8 cellular contexts compared by ENCODE assay signal in the genomic region with DNA sequence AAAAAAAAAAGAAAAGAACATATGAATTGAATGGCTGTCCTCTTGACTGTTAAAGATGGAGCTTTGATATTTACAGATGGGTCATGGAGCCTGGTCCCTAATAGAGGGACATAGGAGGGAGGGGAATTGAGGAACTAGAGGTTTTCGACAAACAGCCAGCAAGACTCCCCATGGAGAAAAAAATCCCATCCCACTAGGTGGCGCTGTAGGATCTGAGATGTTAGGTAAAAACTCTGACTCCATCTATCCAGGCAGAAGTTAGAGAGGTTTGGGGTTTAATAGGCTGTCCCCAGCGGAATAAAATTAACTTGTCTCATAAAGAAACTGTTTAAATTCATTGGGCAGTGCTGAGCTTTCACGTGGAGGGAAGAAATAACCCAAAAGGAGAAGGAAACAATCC. TPM values are rescaled to one million over a fixed set of nuclear protein-coding genes. Genes with fewer than 3 reads are reported as not detected.
DNase-seq lines count a peak whose midpoint lies in the region; ATAC-seq, FAIRE-seq and TF ChIP-seq lines count a peak whose summit lies in the region.

No MANE protein-coding gene starts in this region.

- H3F3A ChIP-seq in SU-DHL-6 (ENCODE audit: insufficient read depth): no peaks in the 10 kb centered on the region

- peaks cover 6% of the 10 kb centered on the region for H3K36me3 Mint-ChIP-seq in activated naive CD8-positive, alpha-beta T cell treated with anti-CD3 and anti-CD28 coated beads, Interleukin-2, amount 10 ng/mL, durations not matched to agents 7 days and 5 days

- H3K9ac ChIP-seq in SU-DHL-6 (ENCODE audit: low read length): no peak overlapping the region

- no peaks in the 10 kb centered on the region for H3K27me3 ChIP-seq in SU-DHL-6 (ENCODE audit: low read length)

- no peak for FAIRE-seq in GM12891 (lab: Jason Lieb, UNC)

- no peak overlapping the region for H3K4me3 ChIP-seq in SU-DHL-6 (ENCODE audit: insufficient read depth, low read length, poor library complexity, severe bottlenecking)

- POLR2A ChIA-PET in activated naive CD8-positive, alpha-beta T cell treated with anti-CD3 and anti-CD28 coated beads, Interleukin-2, amount 10 ng/mL, durations not matched to agents 7 days and 5 days (lab: Charles Lee): interaction anchor here (0.7 kb wide), 2 partner anchors 84 to 113 kb away, joined by 3 read pairs; no protein-coding TSS in a partner anchor

- H3K36me3 ChIP-seq in SU-DHL-6 (ENCODE audit: low read length): no peaks in the 10 kb centered on the region

- no peak for TF ChIP-seq POLR2A in GM12891 (IDR thresholded peaks at IDR 0.05; ENCODE audit: low read depth, low read length)

- peaks cover 14% of the 10 kb centered on the region; the same call in 1 of the 2 replicates for H3K9me3 ChIP-seq in SU-DHL-6 (ENCODE audit: insufficient read depth, low read length)

- H3K9me2 ChIP-seq in SU-DHL-6 (replicated peaks; ENCODE audit: insufficient read depth, low read length): no peaks in the 10 kb centered on the region

- H3K27ac Mint-ChIP-seq in activated naive CD8-positive, alpha-beta T cell treated with anti-CD3 and anti-CD28 coated beads, Interleukin-2, amount 10 ng/mL, durations not matched to agents 7 days and 5 days: peak overlapping the region; percentile 14

- H3K4me1 Mint-ChIP-seq in activated naive CD8-positive, alpha-beta T cell treated with anti-CD3 and anti-CD28 coated beads, Interleukin-2, amount 10 ng/mL, durations not matched to agents 7 days and 5 days: peaks cover 9% of the 10 kb centered on the region

- H4K20me1 ChIP-seq in SU-DHL-6 (ENCODE audit: low read depth, low read length): no peaks in the 10 kb centered on the region

- H3K27ac ChIP-seq in SU-DHL-6 (ENCODE audit: low read depth, low read length): no peak overlapping the region

- no peak overlapping the region for H2AFZ ChIP-seq in SU-DHL-6 (ENCODE audit: low read depth, low read length, severe bottlenecking)

- H3K4me3 Mint-ChIP-seq in activated naive CD8-positive, alpha-beta T cell treated with anti-CD3 and anti-CD28 coated beads, Interleukin-2, amount 10 ng/mL, durations not matched to agents 7 days and 5 days: no peak overlapping the region

- peaks cover 11% of the 10 kb centered on the region for H3K9me3 Mint-ChIP-seq in activated naive CD8-positive, alpha-beta T cell treated with anti-CD3 and anti-CD28 coated beads, Interleukin-2, amount 10 ng/mL, durations not matched to agents 7 days and 5 days

- H3K27me3 Mint-ChIP-seq in activated naive CD8-positive, alpha-beta T cell treated with anti-CD3 and anti-CD28 coated beads, Interleukin-2, amount 10 ng/mL, durations not matched to agents 7 days and 5 days: no peaks in the 10 kb centered on the region

- no peak overlapping the region for H3K4me2 ChIP-seq in SU-DHL-6 (ENCODE audit: low read depth, low read length, poor library complexity, severe bottlenecking)

- peak; percentile 50 for TF ChIP-seq CTCF in SU-DHL-6 (IDR thresholded peaks at IDR 0.05; ENCODE audit: insufficient read depth, low read length, poor library complexity, severe bottlenecking)

- ATAC-seq in HG03378 (IDR thresholded peaks at IDR 0.05; ENCODE audit: unreplicated experiment): peak; percentile 62
- ATAC-seq in activated naive CD8-positive, alpha-beta T cell treated with anti-CD3 and anti-CD28 coated beads, Interleukin-2, amount 10 ng/mL, durations not matched to agents 7 days and 5 days (ENCODE audit: low read depth): peak; percentile 54

- H3K79me2 ChIP-seq in SU-DHL-6 (ENCODE audit: insufficient read depth, low read length): no peaks in the 10 kb centered on the region

- peak; percentile 76 for DNase-seq in NCI-H82 (lab: John Stamatoyannopoulos, UW)
- DNase-seq in NCI-H82 treated with DMSO at 0.1 percent for 48 hours (lab: John Stamatoyannopoulos, UW; ENCODE audit: unreplicated experiment): no peak
- peak; percentile 46 for DNase-seq in activated naive CD8-positive, alpha-beta T cell treated with anti-CD3 and anti-CD28 coated beads, Interleukin-2, amount 10 ng/mL, durations not matched to agents 7 days and 5 days
- DNase-seq in hepatic stellate cell (ENCODE audit: low spot score): peak; percentile 30
- peak; percentile 68 for DNase-seq in stimulated activated CD4-positive, alpha-beta T cell treated with anti-CD3 and anti-CD28 coated beads, Interleukin-1b, Interleukin-23, amount 100 ng/mL, for 48 hours
- no peak for DNase-seq in GM12891 (ENCODE audit: insufficient read length, low spot score)

TF ChIP-seq in GM12891, 5 proteins besides CTCF, POLR2A, EP300 and RAD21:
- TF ChIP-seq PAX5 (IDR thresholded peaks at IDR 0.05; ENCODE audit: insufficient read depth, low read length, severe bottlenecking): no peak
- no peak for TF ChIP-seq POU2F2 (IDR thresholded peaks at IDR 0.05; ENCODE audit: low read depth, low read length)
- TF ChIP-seq POLR2AphosphoS5 (IDR thresholded peaks at IDR 0.05; ENCODE audit: low read depth, low read length): no peak
- TF ChIP-seq TAF1 (IDR thresholded peaks at IDR 0.05; ENCODE audit: low read depth, low read length): no peak
- no peak for TF ChIP-seq SPI1 (IDR thresholded peaks at IDR 0.05; ENCODE audit: low read depth, low read length)

RNA-seq across cellular contexts. Expression of gene HMGB2, which starts 45.9 kb away (rescaled TPM):
- 100 to 1,000 TPM; 592 to 620 TPM for total RNA-seq in activated naive CD8-positive, alpha-beta T cell treated with anti-CD3 and anti-CD28 coated beads, Interleukin-2, amount 10 ng/mL, durations not matched to agents 7 days and 5 days
- polyA plus RNA-seq in GM12891 (2012; ENCODE audit: low read depth, missing spikeins): 327 TPM

Comparison
In these comparisons a context has a peak if more than half of its experiments do, and no peak if none do; other contexts are left out.
1. DNase-seq: peak in NCI-H82 (single experiment), activated naive CD8-positive, alpha-beta T cell treated with anti-CD3 and anti-CD28 coated beads, Interleukin-2, amount 10 ng/mL, durations not matched to agents 7 days and 5 days (single experiment), hepatic stellate cell (single experiment) and stimulated activated CD4-positive, alpha-beta T cell treated with anti-CD3 and anti-CD28 coated beads, Interleukin-1b, Interleukin-23, amount 100 ng/mL, for 48 hours (single experiment); none in NCI-H82 treated with DMSO at 0.1 percent for 48 hours (single experiment) and GM12891 (single experiment).